In genomic region chrY:2887386-2887785, GRCh38 we compare ENCODE assay signal across 10 cellular contexts. TPM values are rescaled to one million over a fixed set of nuclear protein-coding genes. Genes with fewer than 3 reads are reported as not detected.
DNase-seq lines count a peak whose midpoint lies in the region.
"Had no signal": no experiment of that assay in that cellular context is flagged by ENCODE, and none has a peak within 500 bp of the region (broad histone marks: within the 10 kb centered on the region; RNA-seq: fewer than 3 reads in every experiment).

No MANE protein-coding gene starts in this region.

- peak overlapping the region; percentile 96 for H3K27ac Mint-ChIP-seq in T-helper 1 cell treated with Interleukin-12 subunit alpha and Interleukin-12 subunit beta and Interleukin-4 antibody, amounts not matched to agents 30 μg/mL and 1 μg/mL, for 36 hours
- H3K27ac Mint-ChIP-seq in activated T-helper 1 cell treated with anti-CD3 and anti-CD28 coated beads, Interleukin-12 subunit alpha, Interleukin-12 subunit beta, Interleukin-2, Interleukin-4 antibody, amounts not matched to agents 30 ng/mL and 10 ng/mL and 1 ng/mL, durations not matched to agents 14 hours and 24 hours and 36 hours: peak overlapping the region; percentile 91

- in situ Hi-C loops in G401 (cut with HindIII; ENCODE audit: low sequenced_read_pairs): no loop called here

- H3K4me1 Mint-ChIP-seq in T-helper 1 cell treated with Interleukin-12 subunit alpha and Interleukin-12 subunit beta and Interleukin-4 antibody, amounts not matched to agents 30 μg/mL and 1 μg/mL, for 36 hours (ENCODE audit: low read depth): peaks cover 19% of the 10 kb centered on the region
- peaks cover 29% of the 10 kb centered on the region for H3K4me1 Mint-ChIP-seq in activated T-helper 1 cell treated with anti-CD3 and anti-CD28 coated beads, Interleukin-12 subunit alpha, Interleukin-12 subunit beta, Interleukin-2, Interleukin-4 antibody, amounts not matched to agents 30 ng/mL and 10 ng/mL and 1 ng/mL, durations not matched to agents 14 hours and 24 hours and 36 hours (ENCODE audit: low read depth)

- peak overlapping the region; percentile 46 for H3K4me3 Mint-ChIP-seq in T-helper 1 cell treated with Interleukin-12 subunit alpha and Interleukin-12 subunit beta and Interleukin-4 antibody, amounts not matched to agents 30 μg/mL and 1 μg/mL, for 36 hours
- peak overlapping the region; percentile 74 for H3K4me3 Mint-ChIP-seq in activated T-helper 1 cell treated with anti-CD3 and anti-CD28 coated beads, Interleukin-12 subunit alpha, Interleukin-12 subunit beta, Interleukin-2, Interleukin-4 antibody, amounts not matched to agents 30 ng/mL and 10 ng/mL and 1 ng/mL, durations not matched to agents 14 hours and 24 hours and 36 hours

- no peaks in the 10 kb centered on the region for H3K27me3 Mint-ChIP-seq in T-helper 1 cell treated with Interleukin-12 subunit alpha and Interleukin-12 subunit beta and Interleukin-4 antibody, amounts not matched to agents 30 μg/mL and 1 μg/mL, for 36 hours (ENCODE audit: low read depth)
- H3K27me3 Mint-ChIP-seq in activated T-helper 1 cell treated with anti-CD3 and anti-CD28 coated beads, Interleukin-12 subunit alpha, Interleukin-12 subunit beta, Interleukin-2, Interleukin-4 antibody, amounts not matched to agents 30 ng/mL and 10 ng/mL and 1 ng/mL, durations not matched to agents 14 hours and 24 hours and 36 hours (ENCODE audit: insufficient read depth): no peaks in the 10 kb centered on the region

- H3K9me3 Mint-ChIP-seq in T-helper 1 cell treated with Interleukin-12 subunit alpha and Interleukin-12 subunit beta and Interleukin-4 antibody, amounts not matched to agents 30 μg/mL and 1 μg/mL, for 36 hours: no peaks in the 10 kb centered on the region
- H3K9me3 Mint-ChIP-seq in activated T-helper 1 cell treated with anti-CD3 and anti-CD28 coated beads, Interleukin-12 subunit alpha, Interleukin-12 subunit beta, Interleukin-2, Interleukin-4 antibody, amounts not matched to agents 30 ng/mL and 10 ng/mL and 1 ng/mL, durations not matched to agents 14 hours and 24 hours and 36 hours: no peaks in the 10 kb centered on the region

- no peaks in the 10 kb centered on the region for H3K36me3 Mint-ChIP-seq in T-helper 1 cell treated with Interleukin-12 subunit alpha and Interleukin-12 subunit beta and Interleukin-4 antibody, amounts not matched to agents 30 μg/mL and 1 μg/mL, for 36 hours (ENCODE audit: low read depth)
- H3K36me3 Mint-ChIP-seq in activated T-helper 1 cell treated with anti-CD3 and anti-CD28 coated beads, Interleukin-12 subunit alpha, Interleukin-12 subunit beta, Interleukin-2, Interleukin-4 antibody, amounts not matched to agents 30 ng/mL and 10 ng/mL and 1 ng/mL, durations not matched to agents 14 hours and 24 hours and 36 hours (ENCODE audit: low read depth): peaks cover 6% of the 10 kb centered on the region

- intact Hi-C loops in activated T-helper 1 cell treated with anti-CD3 and anti-CD28 coated beads, Interleukin-12 subunit alpha, Interleukin-12 subunit beta, Interleukin-2, Interleukin-4 antibody, amounts not matched to agents 30 ng/mL and 10 ng/mL and 1 ng/mL, durations not matched to agents 14 hours and 24 hours and 36 hours (cut with micrococcal nuclease): no loop called here

- DNase-seq in T-helper 1 cell: no peak
- DNase-seq in HS-5 (ENCODE audit: low read depth): peak; percentile 64
- peak; percentile 4 for DNase-seq in activated T-helper 1 cell treated with anti-CD3 and anti-CD28 coated beads, Interleukin-12 subunit alpha, Interleukin-12 subunit beta, Interleukin-2, Interleukin-4 antibody, amounts not matched to agents 30 ng/mL and 10 ng/mL and 1 ng/mL, durations not matched to agents 14 hours and 24 hours and 36 hours (ENCODE audit: low spot score)
- peak; percentile 81 for DNase-seq in foreskin melanocyte
- no peak for DNase-seq in G401 (ENCODE audit: low spot score)
- no peak for DNase-seq in SHP77 treated with DMSO at 0.1 percent for 48 hours (lab: John Stamatoyannopoulos, UW)
- DNase-seq in occipital lobe (lab: John Stamatoyannopoulos, UW): no peak
- DNase-seq: DMS79, NCI-H345 had no signal

RNA-seq across cellular contexts. Expression of gene RPS4Y1, which starts 46.0 kb away (rescaled TPM):
- 238 and 247 TPM in 2 replicates for total RNA-seq in activated T-helper 1 cell treated with anti-CD3 and anti-CD28 coated beads, Interleukin-12 subunit alpha, Interleukin-12 subunit beta, Interleukin-2, Interleukin-4 antibody, amounts not matched to agents 30 ng/mL and 10 ng/mL and 1 ng/mL, durations not matched to agents 14 hours and 24 hours and 36 hours
- 472 and 529 TPM in 2 replicates for total RNA-seq in G401 (2014; rRNA removed; shearing (Covaris generic))
- not detected for total RNA-seq in occipital lobe

RNA-seq across cellular contexts. Expression of gene ZFY, which starts 47.8 kb away (rescaled TPM):
- 16.3 and 19.5 TPM in 2 replicates for total RNA-seq in activated T-helper 1 cell treated with anti-CD3 and anti-CD28 coated beads, Interleukin-12 subunit alpha, Interleukin-12 subunit beta, Interleukin-2, Interleukin-4 antibody, amounts not matched to agents 30 ng/mL and 10 ng/mL and 1 ng/mL, durations not matched to agents 14 hours and 24 hours and 36 hours
- total RNA-seq in G401 (2014; rRNA removed; shearing (Covaris generic)): 5.2 and 16.8 TPM in 2 replicates
- total RNA-seq in occipital lobe: not detected

Comparison
In these comparisons a context has a peak if more than half of its experiments do, and no peak if none do; other contexts are left out.
1. DNase-seq: peak in HS-5 (single experiment), activated T-helper 1 cell treated with anti-CD3 and anti-CD28 coated beads, Interleukin-12 subunit alpha, Interleukin-12 subunit beta, Interleukin-2, Interleukin-4 antibody, amounts not matched to agents 30 ng/mL and 10 ng/mL and 1 ng/mL, durations not matched to agents 14 hours and 24 hours and 36 hours (single experiment) and foreskin melanocyte (single experiment); none in T-helper 1 cell (0 of 5), G401 (single experiment), SHP77 treated with DMSO at 0.1 percent for 48 hours (single experiment) and occipital lobe (single experiment).